ENCODE assay signal across 1 cellular context in the genomic region with DNA sequence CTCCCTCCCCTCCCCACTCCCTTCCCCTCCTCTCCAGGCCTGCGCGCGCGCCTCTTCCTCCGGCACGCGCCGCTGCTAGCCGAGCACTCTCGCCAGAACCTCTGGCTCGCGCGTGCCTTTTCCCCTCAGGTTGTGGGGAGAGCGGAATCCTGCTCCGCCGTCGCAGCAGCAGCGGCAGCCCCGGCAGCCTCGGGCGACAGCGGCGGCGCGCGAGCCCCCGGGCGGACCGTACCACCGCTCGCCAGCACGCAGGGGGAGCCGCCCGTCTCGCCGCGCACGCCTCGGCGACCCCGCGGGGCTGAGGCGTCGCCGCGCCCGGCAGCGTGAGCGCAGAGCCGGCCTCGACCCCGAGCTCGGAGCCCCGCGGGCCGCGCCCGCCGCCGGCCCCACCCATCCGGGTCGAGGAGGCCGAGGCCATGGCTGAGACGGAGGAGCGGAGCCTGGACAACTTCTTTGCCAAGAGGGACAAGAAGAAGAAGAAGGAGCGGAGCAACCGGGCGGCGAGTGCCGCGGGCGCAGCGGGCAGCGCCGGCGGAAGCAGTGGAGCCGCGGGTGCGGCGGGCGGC.
TF ChIP-seq lines count a peak whose summit lies in the region.

Gene CDV3 (plus strand): TSS at position 58 of the 566 bp plus-strand sequence. CDS start 359 bp downstream, at position 417.

TF ChIP-seq in H1, 55 proteins besides CTCF, POLR2A, EP300 and RAD21 (continued from another document):
- peak in 1 of 2 experiments; percentile 30; a peak in 1 of 4 replicates for TF ChIP-seq SIN3A (conservative IDR thresholded peaks at IDR 0.05 in 1 of 2, IDR thresholded peaks at IDR 0.05 in 1 of 2; ENCODE audit: low read depth in 1 of 2, low read length in 2 of 2)
- TF ChIP-seq GABPA (IDR thresholded peaks at IDR 0.05; ENCODE audit: borderline replicate concordance, insufficient read depth, low read length) = no peak
- no peak for TF ChIP-seq E2F6 (IDR thresholded peaks at IDR 0.05)
- TF ChIP-seq JUN (IDR thresholded peaks at IDR 0.05; ENCODE audit: low read depth, low read length) = no peak
- peak; percentile 45; the same call in 1 of the 2 replicates for TF ChIP-seq JUND (IDR thresholded peaks at IDR 0.05; ENCODE audit: low read length)
- TF ChIP-seq, protein P1, sequence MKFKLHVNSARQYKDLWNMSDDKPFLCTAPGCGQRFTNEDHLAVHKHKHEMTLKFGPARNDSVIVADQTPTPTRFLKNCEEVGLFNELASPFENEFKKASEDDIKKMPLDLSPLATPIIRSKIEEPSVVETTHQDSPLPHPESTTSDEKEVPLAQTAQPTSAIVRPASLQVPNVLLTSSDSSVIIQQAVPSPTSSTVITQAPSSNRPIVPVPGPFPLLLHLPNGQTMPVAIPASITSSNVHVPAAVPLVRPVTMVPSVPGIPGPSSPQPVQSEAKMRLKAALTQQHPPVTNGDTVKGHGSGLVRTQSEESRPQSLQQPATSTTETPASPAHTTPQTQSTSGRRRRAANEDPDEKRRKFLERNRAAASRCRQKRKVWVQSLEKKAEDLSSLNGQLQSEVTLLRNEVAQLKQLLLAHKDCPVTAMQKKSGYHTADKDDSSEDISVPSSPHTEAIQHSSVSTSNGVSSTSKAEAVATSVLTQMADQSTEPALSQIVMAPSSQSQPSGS (IDR thresholded peaks at IDR 0.05; ENCODE audit: low read length) = no peak
- TF ChIP-seq SIX5 (IDR thresholded peaks at IDR 0.05; ENCODE audit: low read depth, low read length) = no peak
- TF ChIP-seq MAX (IDR thresholded peaks at IDR 0.05) = peak; percentile 37; the same call in 1 of the 2 replicates
- TF ChIP-seq SUZ12 (IDR thresholded peaks at IDR 0.05; ENCODE audit: low read length) = no peak
- TF ChIP-seq SP2 (IDR thresholded peaks at IDR 0.05; ENCODE audit: low read length) = no peak
- no peak; the same call in 1 of the 2 replicates for TF ChIP-seq TAF1 (IDR thresholded peaks at IDR 0.05; ENCODE audit: low read depth, low read length)
- no peak for TF ChIP-seq FOSL1 (IDR thresholded peaks at IDR 0.05; ENCODE audit: insufficient read depth, low read depth, low read length)
- no peak for TF ChIP-seq EGR1 (IDR thresholded peaks at IDR 0.05; ENCODE audit: borderline replicate concordance, low read depth, low read length)
- no peak for TF ChIP-seq HDAC6 (IDR thresholded peaks at IDR 0.05; ENCODE audit: low read depth, low read length)
- no peak for TF ChIP-seq KDM1A (IDR thresholded peaks at IDR 0.05; ENCODE audit: borderline replicate concordance, low read length)
- TF ChIP-seq EZH2 (IDR thresholded peaks at IDR 0.05; ENCODE audit: low read depth, low read length, severe bottlenecking) = no peak
- TF ChIP-seq CBX8 (IDR thresholded peaks at IDR 0.05; ENCODE audit: borderline replicate concordance, low read depth, low read length) = no peak
- no peak; the same call in 1 of the 2 replicates for TF ChIP-seq BACH1 (IDR thresholded peaks at IDR 0.05; ENCODE audit: low read length)
